Comparison of ENCODE assay signal across 9 cellular contexts in the genomic region with DNA sequence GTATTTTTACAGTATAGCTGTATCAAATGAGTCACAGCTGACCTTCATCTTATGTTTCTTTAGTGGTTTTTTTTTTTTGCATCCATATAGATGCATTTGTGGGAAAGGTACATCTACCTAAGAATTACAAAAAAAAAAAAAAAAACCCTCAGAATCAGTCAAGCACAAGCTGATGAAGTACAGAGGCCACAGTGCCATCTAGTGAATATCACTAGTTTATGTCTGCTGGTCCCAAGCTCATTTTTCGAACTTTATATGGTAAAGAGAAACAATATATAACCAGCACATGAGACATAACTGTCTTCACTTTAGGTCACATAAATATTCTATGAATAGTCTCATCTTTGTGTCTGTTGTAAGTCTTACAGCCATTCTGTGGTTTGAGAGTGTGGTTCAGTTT.
A peak's percentile ranks its signal among the peaks of the same experiment; 100 is the strongest.
DNase-seq lines count a peak whose midpoint lies in the region; TF ChIP-seq lines count a peak whose summit lies in the region.
"Had no signal": no experiment of that assay in that cellular context is flagged by ENCODE, and none has a peak within 500 bp of the region (broad histone marks: within the 10 kb centered on the region; RNA-seq: fewer than 3 reads in every experiment).

No MANE protein-coding gene starts in this region.

- H3K4me3 ChIP-seq in mammary epithelial cell (replicated peaks in 1 of 3; ENCODE audit: insufficient read depth in 1 of 3, low read depth in 2 of 3, low read length in 3 of 3): no peak overlapping the region

- in situ Hi-C loops in mammary epithelial cell (cut with MboI; ENCODE audit: low sequenced_read_pairs in 2 of 2): loop anchor here (25.0 kb wide), 1 partner anchor 202 kb away; no protein-coding TSS in a partner anchor

- H3K4me3 Mint-ChIP-seq in activated CD4-positive, alpha-beta memory T cell treated with anti-CD3 and anti-CD28 coated beads for 36 hours: no peak overlapping the region
- no peak overlapping the region for H3K4me3 Mint-ChIP-seq in activated CD4-positive, alpha-beta memory T cell treated with anti-CD3 and anti-CD28 coated beads, Interleukin-2, amount 10 ng/mL, durations not matched to agents 7 days and 5 days
- H3K4me3 Mint-ChIP-seq in neural crest cell: no peak overlapping the region
- H3K4me3 Mint-ChIP-seq: activated naive CD8-positive, alpha-beta T cell had no signal

- POLR2A ChIA-PET in activated CD4-positive, alpha-beta memory T cell treated with anti-CD3 and anti-CD28 coated beads for 36 hours (lab: Charles Lee): interaction anchor here (0.6 kb wide), 1 partner anchor 531 kb away, joined by 3 read pairs; no protein-coding TSS in a partner anchor
- POLR2A ChIA-PET in activated CD4-positive, alpha-beta memory T cell treated with anti-CD3 and anti-CD28 coated beads, Interleukin-2, amount 10 ng/mL, durations not matched to agents 7 days and 5 days (lab: Charles Lee): no interaction called here

- H3K79me2 ChIP-seq in mammary epithelial cell (ENCODE audit: insufficient read depth, low read length): no peaks in the 10 kb centered on the region

- no peaks in the 10 kb centered on the region for H3K9me3 Mint-ChIP-seq in activated CD4-positive, alpha-beta memory T cell treated with anti-CD3 and anti-CD28 coated beads for 36 hours
- H3K9me3 Mint-ChIP-seq in activated CD4-positive, alpha-beta memory T cell treated with anti-CD3 and anti-CD28 coated beads, Interleukin-2, amount 10 ng/mL, durations not matched to agents 7 days and 5 days: no peaks in the 10 kb centered on the region
- H3K9me3 Mint-ChIP-seq in neural crest cell: peaks cover 3% of the 10 kb centered on the region

- no peak overlapping the region for H3K27ac Mint-ChIP-seq in activated CD4-positive, alpha-beta memory T cell treated with anti-CD3 and anti-CD28 coated beads for 36 hours
- H3K27ac Mint-ChIP-seq in activated CD4-positive, alpha-beta memory T cell treated with anti-CD3 and anti-CD28 coated beads, Interleukin-2, amount 10 ng/mL, durations not matched to agents 7 days and 5 days: no peak overlapping the region
- no peak overlapping the region for H3K27ac Mint-ChIP-seq in neural crest cell (ENCODE audit: unreplicated experiment)
- H3K27ac Mint-ChIP-seq: activated naive CD8-positive, alpha-beta T cell had no signal

- DNase-seq in activated CD4-positive, alpha-beta memory T cell treated with anti-CD3 and anti-CD28 coated beads for 36 hours: peak; percentile 7
- no peak for DNase-seq in activated CD4-positive, alpha-beta memory T cell treated with anti-CD3 and anti-CD28 coated beads, Interleukin-2, amount 10 ng/mL, durations not matched to agents 7 days and 5 days
- DNase-seq in MV-4-11 (lab: John Stamatoyannopoulos, UW) (peak; percentile 0), mammary epithelial cell (peak; percentile 9), neural crest cell (ENCODE audit: low read depth, low spot score) (no peak), posterior cingulate gyrus (no peak), NCI-H187 (lab: John Stamatoyannopoulos, UW) (no peak)
- DNase-seq in activated CD8-positive, alpha-beta memory T cell treated with anti-CD3 and anti-CD28 coated beads, Interleukin-2, amount 50 U/mL, for 4 hours: no peak

- TF ChIP-seq CTCF in mammary epithelial cell (conservative IDR thresholded peaks at IDR 0.05 in 1 of 2, IDR thresholded peaks at IDR 0.05 in 1 of 2; ENCODE audit: extremely low read depth in 1 of 2, insufficient read depth in 1 of 2, low read depth in 1 of 2, low read length in 2 of 2): peak; percentile 9 to 47
- TF ChIP-seq CTCF in neural crest cell (conservative IDR thresholded peaks at IDR 0.05): peak; percentile 57

- H3K4me2 ChIP-seq in mammary epithelial cell (ENCODE audit: insufficient read depth, low read depth, low read length): no peak overlapping the region

- no peaks in the 10 kb centered on the region for H4K20me1 ChIP-seq in mammary epithelial cell (ENCODE audit: insufficient read depth, low read length)

- CTCF ChIA-PET in activated CD4-positive, alpha-beta memory T cell treated with anti-CD3 and anti-CD28 coated beads for 36 hours (lab: Charles Lee): interaction anchor here (0.6 to 1.9 kb wide), 12 partner anchors 8 to 375 kb away, joined by 3 to 13 read pairs (median 3); a partner anchor contains a TSS
- CTCF ChIA-PET in activated CD4-positive, alpha-beta memory T cell treated with anti-CD3 and anti-CD28 coated beads, Interleukin-2, amount 10 ng/mL, durations not matched to agents 7 days and 5 days (lab: Charles Lee): interaction anchor here (0.7 to 2.5 kb wide), 10 partner anchors 8 to 531 kb away, joined by 3 to 25 read pairs (median 4); a partner anchor contains a TSS
- CTCF ChIA-PET in mammary epithelial cell (lab: Charles Lee; ENCODE audit: low non-redundant PET): interaction anchor here (0.6 to 0.7 kb wide), 3 partner anchors 111 to 241 kb away, joined by 4 to 12 read pairs (median 4); a partner anchor contains a TSS

- H3K4me1 ChIP-seq in mammary epithelial cell (ENCODE audit: insufficient read depth, low read length): no peaks in the 10 kb centered on the region

- H2AFZ ChIP-seq in mammary epithelial cell (ENCODE audit: low read depth, low read length): no peak overlapping the region

- H3K36me3 ChIP-seq in mammary epithelial cell (ENCODE audit: insufficient read depth, low read length): no peaks in the 10 kb centered on the region

- no peak overlapping the region for H3K9ac ChIP-seq in mammary epithelial cell (ENCODE audit: insufficient read depth, low read length)

- H3K36me3 Mint-ChIP-seq in activated CD4-positive, alpha-beta memory T cell treated with anti-CD3 and anti-CD28 coated beads for 36 hours: no peaks in the 10 kb centered on the region
- H3K36me3 Mint-ChIP-seq in activated CD4-positive, alpha-beta memory T cell treated with anti-CD3 and anti-CD28 coated beads, Interleukin-2, amount 10 ng/mL, durations not matched to agents 7 days and 5 days (ENCODE audit: low read depth): no peaks in the 10 kb centered on the region
- no peaks in the 10 kb centered on the region for H3K36me3 Mint-ChIP-seq in neural crest cell (ENCODE audit: low read depth)
- H3K36me3 Mint-ChIP-seq: activated naive CD8-positive, alpha-beta T cell had no signal

- BruUV-seq in mammary epithelial cell (replicated peaks; lab: Mats Ljungman, UMichigan): no TSS peak

- dilution Hi-C loops in mammary epithelial cell (cut with HindIII; ENCODE audit: low sequenced_read_pairs): no loop called here

- WGBS in mammary epithelial cell (ENCODE audit: low coverage, missing lambda C conversion rate): 0% methylated on average over 1 of the region's 1 CpG

- H3K4me1 Mint-ChIP-seq in activated CD4-positive, alpha-beta memory T cell treated with anti-CD3 and anti-CD28 coated beads for 36 hours (ENCODE audit: low read depth): no peaks in the 10 kb centered on the region
- peaks cover 7% of the 10 kb centered on the region for H3K4me1 Mint-ChIP-seq in activated CD4-positive, alpha-beta memory T cell treated with anti-CD3 and anti-CD28 coated beads, Interleukin-2, amount 10 ng/mL, durations not matched to agents 7 days and 5 days
- H3K4me1 Mint-ChIP-seq in neural crest cell: no peaks in the 10 kb centered on the region

- peaks cover 3% of the 10 kb centered on the region for H3K27me3 ChIP-seq in mammary epithelial cell (ENCODE audit: insufficient read depth, low read length)

- H3K27ac ChIP-seq in mammary epithelial cell (ENCODE audit: insufficient read depth, low read depth, low read length): no peak overlapping the region

- no peaks in the 10 kb centered on the region for H3K9me3 ChIP-seq in mammary epithelial cell (replicated peaks; ENCODE audit: insufficient read depth, low read length)

- no peaks in the 10 kb centered on the region for H3K27me3 Mint-ChIP-seq in activated CD4-positive, alpha-beta memory T cell treated with anti-CD3 and anti-CD28 coated beads for 36 hours
- H3K27me3 Mint-ChIP-seq in activated CD4-positive, alpha-beta memory T cell treated with anti-CD3 and anti-CD28 coated beads, Interleukin-2, amount 10 ng/mL, durations not matched to agents 7 days and 5 days: peaks cover 6% of the 10 kb centered on the region
- peaks cover 2% of the 10 kb centered on the region for H3K27me3 Mint-ChIP-seq in neural crest cell (ENCODE audit: low read depth)
- H3K27me3 Mint-ChIP-seq: activated naive CD8-positive, alpha-beta T cell had no signal

- intact Hi-C loops in activated CD4-positive, alpha-beta memory T cell treated with anti-CD3 and anti-CD28 coated beads for 36 hours (cut with micrococcal nuclease): loop anchor here (1.0 to 2.0 kb wide), 2 partner anchors 210 to 468 kb away; no protein-coding TSS in a partner anchor
- intact Hi-C loops in mammary epithelial cell (cut with micrococcal nuclease) (no loop called here), posterior cingulate gyrus (cut with DNase I) (loop anchor here (10.0 kb wide), 1 partner anchor 210 kb away; no protein-coding TSS in a partner anchor)

Comparison
In these comparisons a context has a peak if more than half of its experiments do, and no peak if none do; other contexts are left out.
1. DNase-seq: peak in activated CD4-positive, alpha-beta memory T cell treated with anti-CD3 and anti-CD28 coated beads for 36 hours (single experiment), MV-4-11 (single experiment) and mammary epithelial cell (single experiment); none in activated CD4-positive, alpha-beta memory T cell treated with anti-CD3 and anti-CD28 coated beads, Interleukin-2, amount 10 ng/mL, durations not matched to agents 7 days and 5 days (single experiment), neural crest cell (single experiment), posterior cingulate gyrus (0 of 10), NCI-H187 (0 of 2) and activated CD8-positive, alpha-beta memory T cell treated with anti-CD3 and anti-CD28 coated beads, Interleukin-2, amount 50 U/mL, for 4 hours (single experiment).